Comparison of ENCODE assay signal across 11 cellular contexts in genomic region chr2:6556755-6557154, GRCh38.
DNase-seq lines count a peak whose midpoint lies in the region; ATAC-seq and TF ChIP-seq lines count a peak whose summit lies in the region.
"Had no signal": no experiment of that assay in that cellular context is flagged by ENCODE, and none has a peak within 500 bp of the region (broad histone marks: within the 10 kb centered on the region; RNA-seq: fewer than 3 reads in every experiment).

No MANE protein-coding gene starts in this region.

- no peaks in the 10 kb centered on the region for H3K36me3 ChIP-seq in kidney epithelial cell (ENCODE audit: control insufficient read depth, insufficient read depth, low read length)
- H3K36me3 ChIP-seq: esophagus squamous epithelium had no signal

- DNase-seq in A172 (ENCODE audit: low spot score) (peak; percentile 94), HT1080 (ENCODE audit: low read depth) (peak; percentile 93), astrocyte of the hippocampus (ENCODE audit: low read depth, low spot score) (peak; percentile 52), kidney epithelial cell (ENCODE audit: low read depth) (peak; percentile 47), amygdala (lab: John Stamatoyannopoulos, UW) (no peak), 8988T (no peak), NCI-H345 (lab: John Stamatoyannopoulos, UW) (no peak)
- DNase-seq: esophagus squamous epithelium, GDM1, NCI-H2081 had no signal

- ATAC-seq in HG02970 (IDR thresholded peaks at IDR 0.05; ENCODE audit: low FRiP score, unreplicated experiment) = no peak

- no peak overlapping the region for H3K4me3 ChIP-seq in kidney epithelial cell (ENCODE audit: low read depth, low read length)
- H3K4me3 ChIP-seq: esophagus squamous epithelium had no signal

- no peaks in the 10 kb centered on the region for H3K27me3 ChIP-seq in kidney epithelial cell (ENCODE audit: control insufficient read depth, insufficient read depth, low read length)
- H3K27me3 ChIP-seq: esophagus squamous epithelium had no signal

- TF ChIP-seq CTCF in kidney epithelial cell (IDR thresholded peaks at IDR 0.05; ENCODE audit: insufficient read depth, low read length, poor library complexity, severe bottlenecking) = no peak

Comparison
In these comparisons a context has a peak if more than half of its experiments do, and no peak if none do; other contexts are left out.
1. DNase-seq: peak in A172 (single experiment), HT1080 (single experiment), astrocyte of the hippocampus (single experiment) and kidney epithelial cell (single experiment); none in amygdala (0 of 56), 8988T (single experiment) and NCI-H345 (single experiment).